ENCODE assay signal across 10 cellular contexts in the genomic region with DNA sequence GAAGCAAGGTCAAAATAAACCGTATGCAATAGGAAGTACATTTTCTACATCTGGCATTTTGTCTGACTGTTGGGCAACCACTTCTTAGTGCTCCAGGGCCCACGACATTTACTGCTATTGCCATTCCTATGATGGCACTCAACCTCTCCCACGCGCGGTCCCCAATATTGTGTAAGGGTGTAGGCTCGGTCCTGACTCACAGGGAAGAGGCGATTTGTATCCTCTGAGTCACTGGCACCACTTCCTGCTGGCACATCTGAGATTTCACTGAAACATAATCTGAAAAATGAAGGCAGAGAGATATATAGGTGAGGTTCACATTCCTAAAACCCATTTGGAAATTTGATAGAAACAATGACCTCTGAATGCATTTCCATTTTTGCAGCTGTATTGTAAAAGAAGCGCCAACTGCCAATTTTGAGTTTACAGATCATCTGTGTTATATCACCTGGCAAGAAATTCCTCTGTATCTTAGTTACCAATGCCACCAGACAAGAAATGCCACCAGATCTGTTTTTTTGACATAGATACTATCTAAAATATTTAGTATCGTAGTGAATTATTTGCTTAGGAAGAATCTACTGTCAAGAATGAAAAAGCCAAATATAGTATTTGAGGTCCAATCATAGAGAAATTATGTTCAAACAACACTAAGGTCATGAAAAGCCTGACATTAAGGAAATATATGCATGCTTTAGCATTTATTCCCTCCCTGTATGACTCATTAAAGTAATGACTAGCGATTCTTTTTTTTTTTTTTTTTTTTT. TPM values are rescaled to one million over a fixed set of nuclear protein-coding genes. Genes with fewer than 3 reads are reported as not detected.
DNase-seq lines count a peak whose midpoint lies in the region; ATAC-seq and TF ChIP-seq lines count a peak whose summit lies in the region.
"Had no signal": no experiment of that assay in that cellular context is flagged by ENCODE, and none has a peak within 500 bp of the region (broad histone marks: within the 10 kb centered on the region; RNA-seq: fewer than 3 reads in every experiment).

No MANE protein-coding gene starts in this region.

- no peak overlapping the region for H3K4me3 ChIP-seq in cardiac fibroblast (replicated peaks in 1 of 2; ENCODE audit: low read depth in 2 of 2, low read length in 2 of 2)

- TF ChIP-seq CTCF in cardiac fibroblast (IDR thresholded peaks at IDR 0.05; ENCODE audit: low read depth, low read length) (no peak), osteocyte (IDR thresholded peaks at IDR 0.05) (no peak)

- peak overlapping the region; percentile 78 for H3K27ac Mint-ChIP-seq in osteocyte (ENCODE audit: unreplicated experiment)

- H3K4me1 Mint-ChIP-seq in osteocyte (ENCODE audit: unreplicated experiment) = peaks cover 27% of the 10 kb centered on the region
- H3K4me1 Mint-ChIP-seq: central memory CD8-positive, alpha-beta T cell had no signal

- H3K4me3 Mint-ChIP-seq in osteocyte (ENCODE audit: unreplicated experiment) = no peak overlapping the region
- H3K4me3 Mint-ChIP-seq: central memory CD8-positive, alpha-beta T cell had no signal

- DNase-seq in EH (ENCODE audit: low read depth) = peak; percentile 91
- DNase-seq in LoVo (ENCODE audit: low spot score) = peak; percentile 90
- peak; percentile 86 to 98 for DNase-seq in cardiac fibroblast (ENCODE audit: low read depth in 2 of 2)
- no peak for DNase-seq in osteocyte (ENCODE audit: extremely low spot score, unreplicated experiment)
- DNase-seq in Ammon's horn (ENCODE audit: low spot score) = no peak
- DNase-seq in islet precursor cell = no peak
- DNase-seq: midbrain had no signal

- peaks cover 6% of the 10 kb centered on the region for H3K9me3 Mint-ChIP-seq in osteocyte (ENCODE audit: unreplicated experiment)
- H3K9me3 Mint-ChIP-seq: central memory CD8-positive, alpha-beta T cell had no signal

- H3K36me3 Mint-ChIP-seq in osteocyte (ENCODE audit: unreplicated experiment) = no peaks in the 10 kb centered on the region

- ATAC-seq in HG03432 (IDR thresholded peaks at IDR 0.05; ENCODE audit: unreplicated experiment) = no peak

- no peaks in the 10 kb centered on the region for H3K27me3 Mint-ChIP-seq in osteocyte (ENCODE audit: unreplicated experiment)

RNA-seq across cellular contexts. Expression of gene EREG, which starts 9.8 kb away (rescaled TPM):
- 1.3 and 2.2 TPM in 2 replicates for total RNA-seq in osteocyte
- total RNA-seq: T-helper 1 cell treated with Interleukin-12 subunit alpha and Interleukin-12 subunit beta and Interleukin-4 antibody, amounts not matched to agents 30 ng/mL and 1 ng/mL, for 36 hours had no signal

Comparison
In these comparisons a context has a peak if more than half of its experiments do, and no peak if none do; other contexts are left out.
1. DNase-seq: peak in EH (single experiment), LoVo (single experiment) and cardiac fibroblast (2 of 2); none in osteocyte (single experiment), Ammon's horn (single experiment) and islet precursor cell (single experiment).